In the genomic region with DNA sequence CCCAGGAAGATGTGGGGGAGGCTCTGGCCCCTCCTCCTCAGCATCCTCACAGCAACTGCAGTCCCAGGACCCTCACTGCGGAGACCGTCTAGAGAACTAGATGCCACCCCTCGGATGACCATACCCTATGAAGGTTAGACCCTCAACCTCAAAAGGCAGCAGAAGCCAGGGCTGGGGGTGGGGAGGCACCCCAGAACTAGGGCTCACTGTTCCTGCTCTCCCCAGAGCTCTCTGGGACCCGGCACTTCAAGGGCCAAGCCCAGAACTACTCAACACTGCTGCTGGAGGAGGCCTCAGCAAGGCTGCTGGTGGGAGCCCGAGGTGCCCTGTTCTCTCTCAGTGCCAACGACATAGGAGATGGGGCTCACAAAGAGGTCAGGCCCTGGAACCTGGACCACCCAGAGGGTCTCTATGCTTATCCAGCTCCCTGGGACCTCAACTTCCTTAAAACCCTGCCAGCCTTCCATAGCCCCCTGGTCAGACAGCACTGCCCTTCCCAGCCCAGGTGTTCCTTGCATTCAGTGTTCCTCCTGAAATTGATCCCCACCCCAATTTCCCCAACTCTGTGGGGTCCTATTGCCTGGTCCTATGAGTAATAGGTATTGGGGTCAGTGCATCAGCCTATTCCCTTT, we compare ENCODE assay signal across 1 cellular context.
TF ChIP-seq lines count a peak whose summit lies in the region.

No MANE protein-coding gene starts in this region.

TF ChIP-seq in GM23338, 12 proteins besides CTCF, POLR2A, EP300 and RAD21 (continued from another document):
- no peak for TF ChIP-seq REST (IDR thresholded peaks at IDR 0.05; ENCODE audit: unreplicated experiment)
- TF ChIP-seq CREB1 (CRISPR knock-in tag; IDR thresholded peaks at IDR 0.05; ENCODE audit: low read depth), result no peak
